ENCODE assay signal across 8 cellular contexts in genomic region chr4:83011779-83012630, GRCh38. TPM values are rescaled to one million over a fixed set of nuclear protein-coding genes. Genes with fewer than 3 reads are reported as not detected.
A peak's percentile ranks its signal among the peaks of the same experiment; 100 is the strongest.
DNase-seq lines count a peak whose midpoint lies in the region; ATAC-seq and TF ChIP-seq lines count a peak whose summit lies in the region.

No MANE protein-coding gene starts in this region.

- no peaks in the 10 kb centered on the region for H3K9me3 ChIP-seq in osteoblast (ENCODE audit: low read depth, low read length)

- intact Hi-C loops in activated naive CD4-positive, alpha-beta T cell treated with anti-CD3 and anti-CD28 coated beads for 36 hours (cut with micrococcal nuclease) = loop anchor here (1.0 to 5.0 kb wide), 7 partner anchors 112 to 725 kb away; partner anchors contain the start of genes ENOPH1, HELQ, HNRNPDL and SEC31A
- intact Hi-C loops in Right ventricle myocardium superior (cut with DNase I) = loop anchor here (2.0 to 5.0 kb wide), 2 partner anchors 23 to 115 kb away; partner anchors contain the start of gene COPS4

- peak; percentile 1 for ATAC-seq in Right ventricle myocardium superior (ENCODE audit: poor library complexity)

- DNase-seq in NCI-H510A treated with DMSO at 0.1 percent for 48 hours (lab: John Stamatoyannopoulos, UW) (peak; percentile 29), NCI-H510A (lab: John Stamatoyannopoulos, UW) (no peak), HFFc6 (peak; percentile 8), NCI-H1105 treated with DMSO at 0.1 percent for 48 hours (lab: John Stamatoyannopoulos, UW) (peak; percentile 18), Right ventricle myocardium superior (peak; percentile 48), osteoblast (ENCODE audit: insufficient read length, low spot score, missing footprints) (peak; percentile 78), kidney glomerular epithelial cell (lab: John Stamatoyannopoulos, UW) (no peak)
- peak; percentile 59 for DNase-seq in activated naive CD4-positive, alpha-beta T cell treated with anti-CD3 and anti-CD28 coated beads for 36 hours

- H3K4me1 ChIP-seq in osteoblast (ENCODE audit: insufficient read depth, low read length) = peaks cover 24% of the 10 kb centered on the region

- H3K4me3 Mint-ChIP-seq in HFFc6 = peak overlapping the region; percentile 99
- peak overlapping the region; percentile 95 for H3K4me3 Mint-ChIP-seq in activated naive CD4-positive, alpha-beta T cell treated with anti-CD3 and anti-CD28 coated beads for 36 hours

- H3K4me3 ChIP-seq in osteoblast (ENCODE audit: insufficient read depth, low read length) = peak overlapping the region; percentile 92

- no peaks in the 10 kb centered on the region for H3K27me3 ChIP-seq in osteoblast (ENCODE audit: insufficient read depth, low read length)

- peak overlapping the region; percentile 92 for H3K27ac Mint-ChIP-seq in HFFc6
- peak overlapping the region; percentile 78 for H3K27ac Mint-ChIP-seq in activated naive CD4-positive, alpha-beta T cell treated with anti-CD3 and anti-CD28 coated beads for 36 hours

- peak overlapping the region; percentile 39 for H3K27ac ChIP-seq in osteoblast (ENCODE audit: low read depth, low read length)

- CTCF ChIA-PET in activated naive CD4-positive, alpha-beta T cell treated with anti-CD3 and anti-CD28 coated beads for 36 hours (lab: Charles Lee) = interaction anchor here (0.6 to 3.2 kb wide), 7 partner anchors 12 to 273 kb away, joined by 3 to 20 read pairs (median 4); partner anchors contain the start of genes COPS4 and THAP9

- no peaks in the 10 kb centered on the region for H3K36me3 Mint-ChIP-seq in HFFc6 (ENCODE audit: low read depth)
- H3K36me3 Mint-ChIP-seq in activated naive CD4-positive, alpha-beta T cell treated with anti-CD3 and anti-CD28 coated beads for 36 hours (ENCODE audit: low read depth) = no peaks in the 10 kb centered on the region

- no peaks in the 10 kb centered on the region for H4K20me1 ChIP-seq in osteoblast (ENCODE audit: insufficient read depth, low read length)

- TF ChIP-seq CTCF in HFFc6 (IDR thresholded peaks at IDR 0.05) (no peak), osteoblast (IDR thresholded peaks at IDR 0.05; ENCODE audit: extremely low read depth, low read depth, low read length) (no peak)

- peak overlapping the region; percentile 94 for H3K4me2 ChIP-seq in osteoblast (ENCODE audit: insufficient read depth, low read length)

- H3K4me1 Mint-ChIP-seq in HFFc6 (ENCODE audit: low read depth) = peaks cover 52% of the 10 kb centered on the region
- H3K4me1 Mint-ChIP-seq in activated naive CD4-positive, alpha-beta T cell treated with anti-CD3 and anti-CD28 coated beads for 36 hours (ENCODE audit: low read depth) = peaks cover 34% of the 10 kb centered on the region

- H3K36me3 ChIP-seq in osteoblast (ENCODE audit: insufficient read depth, low read length) = no peaks in the 10 kb centered on the region

- no peaks in the 10 kb centered on the region for H3K9me3 Mint-ChIP-seq in HFFc6
- H3K9me3 Mint-ChIP-seq in activated naive CD4-positive, alpha-beta T cell treated with anti-CD3 and anti-CD28 coated beads for 36 hours = no peaks in the 10 kb centered on the region

- H2AFZ ChIP-seq in osteoblast (ENCODE audit: low read length) = peak overlapping the region; percentile 94

- peaks cover 2% of the 10 kb centered on the region; the same call in 1 of the 2 replicates for H3K27me3 Mint-ChIP-seq in HFFc6 (ENCODE audit: insufficient read depth)
- no peaks in the 10 kb centered on the region for H3K27me3 Mint-ChIP-seq in activated naive CD4-positive, alpha-beta T cell treated with anti-CD3 and anti-CD28 coated beads for 36 hours (ENCODE audit: low read depth)

- H3K79me2 ChIP-seq in osteoblast (ENCODE audit: insufficient read depth, low read length) = peaks cover 42% of the 10 kb centered on the region

RNA-seq across cellular contexts. Expression of gene LIN54, which starts 1.4 kb away (rescaled TPM):
- 10 to 100 TPM; 13.8 to 20.5 (median 18.6) TPM for total RNA-seq in HFFc6 (2021; fragmentation: NEBNext Ultra II Directional; extraction: Animal tissue kit (Norgen Biotek cat#: 25700))
- total RNA-seq in activated naive CD4-positive, alpha-beta T cell treated with anti-CD3 and anti-CD28 coated beads for 36 hours = 10 to 100 TPM; 17.0 to 17.1 TPM
- total RNA-seq in Right ventricle myocardium superior (7.4 TPM), osteoblast (14.8 and 17.7 TPM in 2 replicates)

RNA-seq across cellular contexts. Expression of gene COPS4, which starts 23.0 kb away (rescaled TPM):
- total RNA-seq in HFFc6 (2021; fragmentation: NEBNext Ultra II Directional; extraction: Animal tissue kit (Norgen Biotek cat#: 25700)) = 10 to 100 TPM; 56.4 to 73.6 (median 69.2) TPM
- 10 to 100 TPM; 37.1 to 38.6 TPM for total RNA-seq in activated naive CD4-positive, alpha-beta T cell treated with anti-CD3 and anti-CD28 coated beads for 36 hours
- total RNA-seq in Right ventricle myocardium superior (47.4 TPM), osteoblast (79.3 TPM in 2 replicates)

Comparison
In these comparisons a context has a peak if more than half of its experiments do, and no peak if none do; other contexts are left out.
1. DNase-seq: peak in NCI-H510A treated with DMSO at 0.1 percent for 48 hours (single experiment), HFFc6 (single experiment), NCI-H1105 treated with DMSO at 0.1 percent for 48 hours (single experiment), activated naive CD4-positive, alpha-beta T cell treated with anti-CD3 and anti-CD28 coated beads for 36 hours (single experiment), Right ventricle myocardium superior (single experiment) and osteoblast (single experiment); none in NCI-H510A (single experiment) and kidney glomerular epithelial cell (single experiment).